Comparison of ENCODE assay signal across 19 cellular contexts in the genomic region with DNA sequence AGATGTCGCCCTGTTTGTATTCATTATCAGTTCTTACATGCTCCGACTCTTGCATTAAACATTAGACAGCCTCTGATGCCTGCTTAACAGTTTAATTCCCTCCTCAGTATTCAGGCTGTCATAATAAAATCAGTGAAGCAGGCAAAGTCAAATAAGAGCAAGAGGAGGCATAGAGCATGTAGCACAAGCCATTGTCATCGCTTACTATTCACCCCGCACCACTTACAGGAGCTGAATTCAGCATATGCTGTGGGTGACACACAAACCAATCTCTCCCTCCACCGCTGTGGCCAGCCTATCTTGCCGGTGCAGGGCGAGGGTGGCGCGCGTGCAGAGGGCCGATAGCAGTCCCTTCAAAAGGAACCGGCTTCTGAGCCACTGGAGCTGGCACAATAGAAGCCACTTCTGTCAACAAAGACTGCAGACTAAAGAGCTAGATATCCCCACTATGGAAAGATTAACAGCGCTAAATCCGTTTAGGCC.
A peak's percentile ranks its signal among the peaks of the same experiment; 100 is the strongest.
DNase-seq lines count a peak whose midpoint lies in the region; ATAC-seq, FAIRE-seq and TF ChIP-seq lines count a peak whose summit lies in the region.
"Had no signal": no experiment of that assay in that cellular context is flagged by ENCODE, and none has a peak within 500 bp of the region (broad histone marks: within the 10 kb centered on the region; RNA-seq: fewer than 3 reads in every experiment).

No MANE protein-coding gene starts in this region.

- no peak for ATAC-seq in GM21423 (IDR thresholded peaks at IDR 0.05; ENCODE audit: unreplicated experiment)
- ATAC-seq: activated CD8-positive, alpha-beta T cell treated with anti-CD3 and anti-CD28 coated beads, Interleukin-2, amount 10 ng/mL, durations not matched to agents 7 days and 5 days; activated T-helper 17 cell treated with anti-CD3 and anti-CD28 coated beads, Interleukin-2, amount 50 U/mL, for 72 hours; GM12878; HCT116 had no signal

- no peak for TF ChIP-seq CTCF in brain (conservative IDR thresholded peaks at IDR 0.05)

- no peak for TF ChIP-seq POLR2A in GM12891 (IDR thresholded peaks at IDR 0.05; ENCODE audit: low read depth, low read length)

- FAIRE-seq in GM12891 (lab: Jason Lieb, UNC), result no peak
- FAIRE-seq: A204.1, GM12878 had no signal

- H3K27me3 Mint-ChIP-seq in brain, result peaks cover 82% of the 10 kb centered on the region

- H3K36me3 Mint-ChIP-seq in brain, result no peaks in the 10 kb centered on the region
- H3K36me3 Mint-ChIP-seq: memory B cell had no signal

- H3K4me1 Mint-ChIP-seq in brain, result peaks cover 73% of the 10 kb centered on the region
- H3K4me1 Mint-ChIP-seq: memory B cell had no signal

- H3K4me3 Mint-ChIP-seq in brain, result peak overlapping the region in 3 of 5 experiments; percentile 4 to 56 (median 21)
- H3K4me3 Mint-ChIP-seq: activated CD8-positive, alpha-beta T cell treated with anti-CD3 and anti-CD28 coated beads, Interleukin-2, amount 10 ng/mL, durations not matched to agents 7 days and 5 days; activated T-helper 17 cell treated with anti-CD3 and anti-CD28 coated beads, Interleukin-2, amount 50 U/mL, for 72 hours; CD4-positive, alpha-beta T cell; memory B cell had no signal

- H3K9me3 Mint-ChIP-seq in brain, result peaks cover 0 to 6% (median 0%) of the 10 kb centered on the region in 5 experiments
- H3K9me3 Mint-ChIP-seq: activated T-helper 17 cell treated with anti-CD3 and anti-CD28 coated beads, Interleukin-2, amount 50 U/mL, for 72 hours; CD4-positive, alpha-beta T cell; memory B cell had no signal

- H3K27ac Mint-ChIP-seq in brain, result peak overlapping the region in 3 of 5 experiments; percentile 8 to 90 (median 47)
- H3K27ac Mint-ChIP-seq: activated CD8-positive, alpha-beta T cell treated with anti-CD3 and anti-CD28 coated beads, Interleukin-2, amount 10 ng/mL, durations not matched to agents 7 days and 5 days; activated T-helper 17 cell treated with anti-CD3 and anti-CD28 coated beads, Interleukin-2, amount 50 U/mL, for 72 hours; CD4-positive, alpha-beta T cell; memory B cell had no signal

- DNase-seq in activated CD4-positive, alpha-beta T cell treated with anti-CD3 and anti-CD28 coated beads for 48 hours, result peak; percentile 20
- no peak for DNase-seq in activated CD4-positive, alpha-beta T cell treated with anti-CD3 and anti-CD28 coated beads, Interleukin-2, amount 50 U/mL, for 1 hour
- DNase-seq in NCI-H526 treated with DMSO at 0.1 percent for 48 hours (lab: John Stamatoyannopoulos, UW) (peak; percentile 84), retina (peak; percentile 72), GM12891 (ENCODE audit: insufficient read length, low spot score) (no peak), OCI-M2 (lab: John Stamatoyannopoulos, UW; ENCODE audit: unreplicated experiment) (no peak)
- DNase-seq: activated CD8-positive, alpha-beta T cell treated with anti-CD3 and anti-CD28 coated beads, Interleukin-2, amount 10 ng/mL, durations not matched to agents 7 days and 5 days; aorta; CD4-positive, alpha-beta T cell; NCI-H2081; sigmoid colon; stimulated activated CD4-positive, alpha-beta T cell treated with anti-CD3 and anti-CD28 coated beads, Interleukin-4, amount 100 ng/mL, for 24 hours had no signal

TF ChIP-seq in GM12891, 5 proteins besides CTCF, POLR2A, EP300 and RAD21:
- TF ChIP-seq POU2F2 (IDR thresholded peaks at IDR 0.05; ENCODE audit: low read depth, low read length), result no peak
- no peak for TF ChIP-seq POLR2AphosphoS5 (IDR thresholded peaks at IDR 0.05; ENCODE audit: low read depth, low read length)
- no peak for TF ChIP-seq PAX5 (IDR thresholded peaks at IDR 0.05; ENCODE audit: insufficient read depth, low read length, severe bottlenecking)
- TF ChIP-seq SPI1 (IDR thresholded peaks at IDR 0.05; ENCODE audit: low read depth, low read length), result no peak
- no peak for TF ChIP-seq TAF1 (IDR thresholded peaks at IDR 0.05; ENCODE audit: low read depth, low read length)

Comparison
In these comparisons a context has a peak if more than half of its experiments do, and no peak if none do; other contexts are left out.
1. DNase-seq: peak in activated CD4-positive, alpha-beta T cell treated with anti-CD3 and anti-CD28 coated beads for 48 hours (single experiment), NCI-H526 treated with DMSO at 0.1 percent for 48 hours (single experiment) and retina (single experiment); none in activated CD4-positive, alpha-beta T cell treated with anti-CD3 and anti-CD28 coated beads, Interleukin-2, amount 50 U/mL, for 1 hour (single experiment), GM12891 (single experiment) and OCI-M2 (single experiment).